In genomic region chr2:134594399-134594798, GRCh38 we compare ENCODE assay signal across 18 cellular contexts.
DNase-seq lines count a peak whose midpoint lies in the region; ATAC-seq and TF ChIP-seq lines count a peak whose summit lies in the region.
"Had no signal": no experiment of that assay in that cellular context is flagged by ENCODE, and none has a peak within 500 bp of the region (broad histone marks: within the 10 kb centered on the region; RNA-seq: fewer than 3 reads in every experiment).

No MANE protein-coding gene starts in this region.

- TF ChIP-seq CTCF in RWPE1 (conservative IDR thresholded peaks at IDR 0.05; ENCODE audit: low read depth): no peak

- ATAC-seq in right cardiac atrium: no peak
- ATAC-seq: A549, Panc1 had no signal

- H3K27me3 Mint-ChIP-seq in activated T-helper 1 cell treated with anti-CD3 and anti-CD28 coated beads, Interleukin-12 subunit alpha, Interleukin-12 subunit beta, Interleukin-2, Interleukin-4 antibody, amounts not matched to agents 30 ng/mL and 10 ng/mL and 1 ng/mL, durations not matched to agents 14 hours and 24 hours and 36 hours (ENCODE audit: insufficient read depth): no peaks in the 10 kb centered on the region

- H3K36me3 Mint-ChIP-seq in activated T-helper 1 cell treated with anti-CD3 and anti-CD28 coated beads, Interleukin-12 subunit alpha, Interleukin-12 subunit beta, Interleukin-2, Interleukin-4 antibody, amounts not matched to agents 30 ng/mL and 10 ng/mL and 1 ng/mL, durations not matched to agents 14 hours and 24 hours and 36 hours (ENCODE audit: low read depth): no peaks in the 10 kb centered on the region

- H3K9me3 Mint-ChIP-seq in activated T-helper 1 cell treated with anti-CD3 and anti-CD28 coated beads, Interleukin-12 subunit alpha, Interleukin-12 subunit beta, Interleukin-2, Interleukin-4 antibody, amounts not matched to agents 30 ng/mL and 10 ng/mL and 1 ng/mL, durations not matched to agents 14 hours and 24 hours and 36 hours: peaks cover 25% of the 10 kb centered on the region

- H3K27ac Mint-ChIP-seq in activated T-helper 1 cell treated with anti-CD3 and anti-CD28 coated beads, Interleukin-12 subunit alpha, Interleukin-12 subunit beta, Interleukin-2, Interleukin-4 antibody, amounts not matched to agents 30 ng/mL and 10 ng/mL and 1 ng/mL, durations not matched to agents 14 hours and 24 hours and 36 hours: no peak overlapping the region
- H3K27ac Mint-ChIP-seq: H9; T-helper 1 cell treated with Interleukin-12 subunit alpha and Interleukin-12 subunit beta and Interleukin-4 antibody, amounts not matched to agents 30 μg/mL and 1 μg/mL, for 36 hours had no signal

- no peaks in the 10 kb centered on the region for H3K4me1 ChIP-seq in right cardiac atrium (ENCODE audit: control insufficient read depth, insufficient read depth, low read length)
- H3K4me1 ChIP-seq: A549; BLaER1 treated with 17β-estradiol and CSF1 and Interleukin-3, amounts not matched to agents 10 nM and 100 nM had no signal

- H3K4me3 Mint-ChIP-seq in activated T-helper 1 cell treated with anti-CD3 and anti-CD28 coated beads, Interleukin-12 subunit alpha, Interleukin-12 subunit beta, Interleukin-2, Interleukin-4 antibody, amounts not matched to agents 30 ng/mL and 10 ng/mL and 1 ng/mL, durations not matched to agents 14 hours and 24 hours and 36 hours: no peak overlapping the region
- H3K4me3 Mint-ChIP-seq: CD8-positive, alpha-beta memory T cell; H9; T-helper 1 cell treated with Interleukin-12 subunit alpha and Interleukin-12 subunit beta and Interleukin-4 antibody, amounts not matched to agents 30 μg/mL and 1 μg/mL, for 36 hours had no signal

- peaks cover 2% of the 10 kb centered on the region for H3K9me3 ChIP-seq in right cardiac atrium (ENCODE audit: control insufficient read depth, low read length)

- no peaks in the 10 kb centered on the region for H3K27me3 ChIP-seq in right cardiac atrium (ENCODE audit: control insufficient read depth, insufficient read depth)
- H3K27me3 ChIP-seq: BLaER1 treated with 17β-estradiol and CSF1 and Interleukin-3, amounts not matched to agents 10 nM and 100 nM had no signal

- DNase-seq in DMS 273 (lab: John Stamatoyannopoulos, UW; ENCODE audit: unreplicated experiment) (peak; percentile 82), NCI-H1092 (lab: John Stamatoyannopoulos, UW) (peak; percentile 13), NCI-H345 (lab: John Stamatoyannopoulos, UW) (peak; percentile 84), cerebellum (ENCODE audit: low spot score) (peak; percentile 81), right cardiac atrium (no peak), RWPE1 (ENCODE audit: low spot score) (no peak)
- DNase-seq in activated CD4-positive, alpha-beta T cell treated with anti-CD3 and anti-CD28 coated beads for 1 hour: no peak
- DNase-seq in activated T-helper 1 cell treated with anti-CD3 and anti-CD28 coated beads, Interleukin-12 subunit alpha, Interleukin-12 subunit beta, Interleukin-2, Interleukin-4 antibody, amounts not matched to agents 30 ng/mL and 10 ng/mL and 1 ng/mL, durations not matched to agents 14 hours and 24 hours and 36 hours (ENCODE audit: low spot score): no peak
- DNase-seq: CD8-positive, alpha-beta memory T cell; H9; IMR-90; Kasumi-1; NCI-H2029; SHP77 had no signal

- 60% methylated on average over 6 of the region's 6 CpGs for WGBS in right cardiac atrium

- no peak overlapping the region for H3K4me3 ChIP-seq in right cardiac atrium (ENCODE audit: low read length)
- H3K4me3 ChIP-seq: A549; BLaER1 treated with 17β-estradiol and CSF1 and Interleukin-3, amounts not matched to agents 10 nM and 100 nM had no signal

- no peak overlapping the region for H3K27ac ChIP-seq in right cardiac atrium (ENCODE audit: low read length)
- no peak overlapping the region for H3K27ac ChIP-seq in RWPE1
- H3K27ac ChIP-seq: A549; BLaER1 treated with 17β-estradiol and CSF1 and Interleukin-3, amounts not matched to agents 10 nM and 100 nM had no signal

- intact Hi-C loops in activated T-helper 1 cell treated with anti-CD3 and anti-CD28 coated beads, Interleukin-12 subunit alpha, Interleukin-12 subunit beta, Interleukin-2, Interleukin-4 antibody, amounts not matched to agents 30 ng/mL and 10 ng/mL and 1 ng/mL, durations not matched to agents 14 hours and 24 hours and 36 hours (cut with micrococcal nuclease): no loop called here
- intact Hi-C loops in right cardiac atrium (cut with DNase I): no loop called here

- H3K4me1 Mint-ChIP-seq in activated T-helper 1 cell treated with anti-CD3 and anti-CD28 coated beads, Interleukin-12 subunit alpha, Interleukin-12 subunit beta, Interleukin-2, Interleukin-4 antibody, amounts not matched to agents 30 ng/mL and 10 ng/mL and 1 ng/mL, durations not matched to agents 14 hours and 24 hours and 36 hours (ENCODE audit: low read depth): no peaks in the 10 kb centered on the region
- H3K4me1 Mint-ChIP-seq: CD8-positive, alpha-beta memory T cell had no signal

- CTCF ChIA-PET in RWPE1 (lab: Yijun Ruan, JAX): interaction anchor here (0.6 kb wide), 1 partner anchor 12 kb away, joined by 5 read pairs; no protein-coding TSS in a partner anchor

- POLR2A ChIA-PET in RWPE1 (lab: Yijun Ruan, JAX; ENCODE audit: low non-redundant PET): no interaction called here

Comparison
In these comparisons a context has a peak if more than half of its experiments do, and no peak if none do; other contexts are left out.
1. DNase-seq: peak in DMS 273 (single experiment), NCI-H1092 (single experiment), NCI-H345 (single experiment) and cerebellum (single experiment); none in activated CD4-positive, alpha-beta T cell treated with anti-CD3 and anti-CD28 coated beads for 1 hour (single experiment), activated T-helper 1 cell treated with anti-CD3 and anti-CD28 coated beads, Interleukin-12 subunit alpha, Interleukin-12 subunit beta, Interleukin-2, Interleukin-4 antibody, amounts not matched to agents 30 ng/mL and 10 ng/mL and 1 ng/mL, durations not matched to agents 14 hours and 24 hours and 36 hours (single experiment), right cardiac atrium (0 of 3) and RWPE1 (single experiment).